Comparison of ENCODE assay signal across 8 cellular contexts in genomic region chr14:63543000-63543825, GRCh38. TPM values are rescaled to one million over a fixed set of nuclear protein-coding genes. Genes with fewer than 3 reads are reported as not detected.
A peak's percentile ranks its signal among the peaks of the same experiment; 100 is the strongest.
DNase-seq lines count a peak whose midpoint lies in the region; ATAC-seq and TF ChIP-seq lines count a peak whose summit lies in the region.

Gene PPP2R5E (minus strand): TSS chr14:63543377. CDS start chr14:63539685, 3,692 bp downstream.

- peaks cover 46% of the 10 kb centered on the region for H3K79me2 ChIP-seq in smooth muscle cell (ENCODE audit: low read depth)

- TF ChIP-seq CTCF in AG04450 (IDR thresholded peaks at IDR 0.05; ENCODE audit: low read depth, low read length) (no peak), WTC11 (IDR thresholded peaks at IDR 0.05) (no peak), smooth muscle cell (IDR thresholded peaks at IDR 0.05; ENCODE audit: borderline replicate concordance, insufficient read depth, poor library complexity, severe bottlenecking) (no peak)

- peaks cover 5% of the 10 kb centered on the region for H3F3A ChIP-seq in smooth muscle cell (ENCODE audit: low read depth)

- peak within 1 kb of the TSS; percentile 98 for H2AFZ ChIP-seq in smooth muscle cell (ENCODE audit: low read depth)

- H3K4me3 Mint-ChIP-seq in WTC11: peak within 1 kb of the TSS; percentile 98

- H3K27me3 ChIP-seq in AG04450 (ENCODE audit: control insufficient read depth, insufficient read depth, low read length): no peaks in the 10 kb centered on the region
- no peaks in the 10 kb centered on the region for H3K27me3 ChIP-seq in smooth muscle cell (ENCODE audit: low read depth)

- H3K36me3 Mint-ChIP-seq in WTC11: peaks cover 12% of the 10 kb centered on the region

- no peaks in the 10 kb centered on the region for H3K9me3 Mint-ChIP-seq in WTC11

- H3K9me3 ChIP-seq in AG04450 (ENCODE audit: control insufficient read depth, insufficient read depth, low read length) (no peaks in the 10 kb centered on the region), smooth muscle cell (replicated peaks; ENCODE audit: low read depth) (no peaks in the 10 kb centered on the region)

- WGBS in smooth muscle cell (ENCODE audit: low lambda C conversion rate): under 1% methylated on average over 54 of the region's 78 CpGs

- peak within 1 kb of the TSS; percentile 97 for H3K4me2 ChIP-seq in smooth muscle cell

- peak within 1 kb of the TSS; percentile 96 for H3K27ac Mint-ChIP-seq in WTC11

- H3K27ac ChIP-seq in AG04450 (ENCODE audit: low read depth, low read length) (peak within 1 kb of the TSS; percentile 77), caudate nucleus (ENCODE audit: low read depth, low read length) (peak within 1 kb of the TSS; percentile 83), smooth muscle cell (ENCODE audit: low read depth) (peak within 1 kb of the TSS; percentile 84)

- peaks cover 22% of the 10 kb centered on the region for H3K4me1 Mint-ChIP-seq in WTC11

- H3K4me1 ChIP-seq in smooth muscle cell (ENCODE audit: low read depth): peaks cover 16% of the 10 kb centered on the region

- peak; percentile 97 for DNase-seq in AG04450 (ENCODE audit: low read depth, low spot score)
- peak; percentile 99 for DNase-seq in NCI-H226
- peak; percentile 98 for DNase-seq in WTC11 (ENCODE audit: low spot score)
- DNase-seq in caudate nucleus (lab: John Stamatoyannopoulos, UW): peak; percentile 64 to 99 (median 98)
- peak; percentile 98 for DNase-seq in iPS-NIHi7 (ENCODE audit: extremely low spot score)
- DNase-seq in smooth muscle cell (lab: John Stamatoyannopoulos, UW; ENCODE audit: unreplicated experiment): peak; percentile 81

- H3K27me3 Mint-ChIP-seq in WTC11 (ENCODE audit: low read depth): no peaks in the 10 kb centered on the region

- CTCF ChIA-PET in AG04450 (lab: Charles Lee) (interaction anchor here (1.2 to 2.5 kb wide), 3 partner anchors 18 to 155 kb away, joined by 3 to 35 read pairs (median 5); no protein-coding TSS in a partner anchor), WTC11 (lab: Charles Lee) (interaction anchor here (0.6 to 2.4 kb wide), 10 partner anchors 45 to 761 kb away, joined by 3 to 13 read pairs (median 3); partner anchors contain the start of gene WDR89)

- peaks cover 3% of the 10 kb centered on the region for H3K36me3 ChIP-seq in smooth muscle cell (ENCODE audit: low read depth)

- POLR2A ChIA-PET in AG04450 (lab: Yijun Ruan, JAX) (interaction anchor here (0.6 to 1.7 kb wide), 8 partner anchors 10 to 146 kb away, joined by 3 to 13 read pairs (median 6); partner anchors contain the start of gene WDR89), WTC11 (lab: Charles Lee) (interaction anchor here (0.7 to 2.8 kb wide), 11 partner anchors 10 to 608 kb away, joined by 3 to 13 read pairs (median 4); partner anchors contain the start of gene WDR89)

- H3K4me3 ChIP-seq in AG04450 (ENCODE audit: low read depth, low read length): peak within 1 kb of the TSS; percentile 89
- peak within 1 kb of the TSS; percentile 94 for H3K4me3 ChIP-seq in smooth muscle cell

- ATAC-seq in GM18909 (IDR thresholded peaks at IDR 0.05; ENCODE audit: poor library complexity, unreplicated experiment): peak; percentile 96
- peak; percentile 96 for ATAC-seq in HG03175 (IDR thresholded peaks at IDR 0.05; ENCODE audit: unreplicated experiment)
- ATAC-seq in WTC11: peak; percentile 95

- peak within 1 kb of the TSS; percentile 90 for H3K9ac ChIP-seq in smooth muscle cell (ENCODE audit: low read depth)

- H4K20me1 ChIP-seq in smooth muscle cell (ENCODE audit: low read depth): peaks cover 38% of the 10 kb centered on the region

TF ChIP-seq in WTC11, 78 proteins besides CTCF, POLR2A, EP300 and RAD21 (continues in another document):
- TF ChIP-seq, protein P1, sequence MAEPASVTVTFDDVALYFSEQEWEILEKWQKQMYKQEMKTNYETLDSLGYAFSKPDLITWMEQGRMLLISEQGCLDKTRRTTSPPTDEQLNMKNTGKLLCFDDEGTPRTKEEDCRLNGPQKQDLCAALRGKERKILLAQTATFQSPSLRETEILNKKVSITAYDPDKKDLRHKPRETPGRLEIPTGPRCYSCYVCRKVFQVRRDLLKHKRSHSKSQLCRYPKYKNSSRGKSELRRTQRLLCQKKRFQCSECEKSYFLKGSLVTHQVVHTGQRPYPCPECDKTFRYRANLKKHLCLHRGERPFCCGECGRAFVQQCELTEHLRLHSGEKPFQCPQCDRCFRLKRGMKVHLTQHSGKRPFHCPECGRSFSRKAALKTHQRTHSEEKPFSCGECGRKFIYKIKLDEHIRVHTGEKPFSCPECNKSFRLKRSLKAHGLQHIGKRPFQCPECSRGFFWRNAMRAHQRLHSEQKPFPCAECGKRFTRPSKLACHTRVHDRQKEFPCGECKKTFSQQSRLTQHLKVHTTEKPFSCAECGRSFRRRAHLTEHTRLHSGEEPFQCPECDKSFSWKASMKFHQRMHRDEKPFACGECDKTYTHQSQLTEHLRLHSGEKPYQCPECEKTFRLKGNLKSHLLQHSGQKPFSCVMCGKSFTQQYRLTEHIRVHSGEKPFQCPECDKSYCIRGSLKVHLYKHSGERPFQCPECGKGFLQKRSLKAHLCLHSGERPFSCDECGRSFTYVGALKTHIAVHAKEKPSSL (CRISPR knock-in tag; conservative IDR thresholded peaks at IDR 0.05): no peak
- TF ChIP-seq ZNF416 (CRISPR knock-in tag; IDR thresholded peaks at IDR 0.05): no peak
- no peak for TF ChIP-seq IRF1 (CRISPR knock-in tag; IDR thresholded peaks at IDR 0.05)
- peak; percentile 90 for TF ChIP-seq SP1 (CRISPR knock-in tag; conservative IDR thresholded peaks at IDR 0.05)
- TF ChIP-seq, protein P2, sequence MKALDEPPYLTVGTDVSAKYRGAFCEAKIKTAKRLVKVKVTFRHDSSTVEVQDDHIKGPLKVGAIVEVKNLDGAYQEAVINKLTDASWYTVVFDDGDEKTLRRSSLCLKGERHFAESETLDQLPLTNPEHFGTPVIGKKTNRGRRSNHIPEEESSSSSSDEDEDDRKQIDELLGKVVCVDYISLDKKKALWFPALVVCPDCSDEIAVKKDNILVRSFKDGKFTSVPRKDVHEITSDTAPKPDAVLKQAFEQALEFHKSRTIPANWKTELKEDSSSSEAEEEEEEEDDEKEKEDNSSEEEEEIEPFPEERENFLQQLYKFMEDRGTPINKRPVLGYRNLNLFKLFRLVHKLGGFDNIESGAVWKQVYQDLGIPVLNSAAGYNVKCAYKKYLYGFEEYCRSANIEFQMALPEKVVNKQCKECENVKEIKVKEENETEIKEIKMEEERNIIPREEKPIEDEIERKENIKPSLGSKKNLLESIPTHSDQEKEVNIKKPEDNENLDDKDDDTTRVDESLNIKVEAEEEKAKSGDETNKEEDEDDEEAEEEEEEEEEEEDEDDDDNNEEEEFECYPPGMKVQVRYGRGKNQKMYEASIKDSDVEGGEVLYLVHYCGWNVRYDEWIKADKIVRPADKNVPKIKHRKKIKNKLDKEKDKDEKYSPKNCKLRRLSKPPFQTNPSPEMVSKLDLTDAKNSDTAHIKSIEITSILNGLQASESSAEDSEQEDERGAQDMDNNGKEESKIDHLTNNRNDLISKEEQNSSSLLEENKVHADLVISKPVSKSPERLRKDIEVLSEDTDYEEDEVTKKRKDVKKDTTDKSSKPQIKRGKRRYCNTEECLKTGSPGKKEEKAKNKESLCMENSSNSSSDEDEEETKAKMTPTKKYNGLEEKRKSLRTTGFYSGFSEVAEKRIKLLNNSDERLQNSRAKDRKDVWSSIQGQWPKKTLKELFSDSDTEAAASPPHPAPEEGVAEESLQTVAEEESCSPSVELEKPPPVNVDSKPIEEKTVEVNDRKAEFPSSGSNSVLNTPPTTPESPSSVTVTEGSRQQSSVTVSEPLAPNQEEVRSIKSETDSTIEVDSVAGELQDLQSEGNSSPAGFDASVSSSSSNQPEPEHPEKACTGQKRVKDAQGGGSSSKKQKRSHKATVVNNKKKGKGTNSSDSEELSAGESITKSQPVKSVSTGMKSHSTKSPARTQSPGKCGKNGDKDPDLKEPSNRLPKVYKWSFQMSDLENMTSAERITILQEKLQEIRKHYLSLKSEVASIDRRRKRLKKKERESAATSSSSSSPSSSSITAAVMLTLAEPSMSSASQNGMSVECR (CRISPR knock-in tag; IDR thresholded peaks at IDR 0.05; ENCODE audit: borderline replicate concordance): 0 out of 2 replicates have a peak, but pooled peaks have one; percentile 64
- peak; percentile 11; the same call in 1 of the 2 replicates for TF ChIP-seq SMAD3 (CRISPR knock-in tag; IDR thresholded peaks at IDR 0.05; ENCODE audit: borderline replicate concordance)
- peak; percentile 9; the same call in 1 of the 2 replicates for TF ChIP-seq GABPB1 (CRISPR knock-in tag; IDR thresholded peaks at IDR 0.05)
- peak; percentile 63; the same call in 1 of the 2 replicates for TF ChIP-seq HMGXB4 (CRISPR knock-in tag; IDR thresholded peaks at IDR 0.05)
- no peak for TF ChIP-seq CREB1 (CRISPR knock-in tag; IDR thresholded peaks at IDR 0.05)

RNA-seq across cellular contexts. Expression of gene PPP2R5E, which starts in this region (rescaled TPM):
- polyA plus RNA-seq in AG04450 (2011; rRNA removed) (18.2 and 20.3 TPM in 2 replicates), smooth muscle cell (30.4 and 31.7 TPM in 2 replicates)
- 10.1 and 24.6 TPM in 2 replicates for polyA minus RNA-seq in AG04450 (2011; rRNA and poly(A)+ RNA removed)
- total RNA-seq in WTC11 (2021) (56.9 to 59.0 TPM (median 57.5 TPM) in 3 replicates), smooth muscle cell (25.7 and 47.7 TPM in 2 replicates)

Comparison
In these comparisons a context has a peak if more than half of its experiments do, and no peak if none do; other contexts are left out.
1. Peak in every context shown above with its lines: DNase-seq, ATAC-seq, H3K4me3 ChIP-seq and H3K27ac ChIP-seq.